Comparison of ENCODE assay signal across 8 cellular contexts in the genomic region with DNA sequence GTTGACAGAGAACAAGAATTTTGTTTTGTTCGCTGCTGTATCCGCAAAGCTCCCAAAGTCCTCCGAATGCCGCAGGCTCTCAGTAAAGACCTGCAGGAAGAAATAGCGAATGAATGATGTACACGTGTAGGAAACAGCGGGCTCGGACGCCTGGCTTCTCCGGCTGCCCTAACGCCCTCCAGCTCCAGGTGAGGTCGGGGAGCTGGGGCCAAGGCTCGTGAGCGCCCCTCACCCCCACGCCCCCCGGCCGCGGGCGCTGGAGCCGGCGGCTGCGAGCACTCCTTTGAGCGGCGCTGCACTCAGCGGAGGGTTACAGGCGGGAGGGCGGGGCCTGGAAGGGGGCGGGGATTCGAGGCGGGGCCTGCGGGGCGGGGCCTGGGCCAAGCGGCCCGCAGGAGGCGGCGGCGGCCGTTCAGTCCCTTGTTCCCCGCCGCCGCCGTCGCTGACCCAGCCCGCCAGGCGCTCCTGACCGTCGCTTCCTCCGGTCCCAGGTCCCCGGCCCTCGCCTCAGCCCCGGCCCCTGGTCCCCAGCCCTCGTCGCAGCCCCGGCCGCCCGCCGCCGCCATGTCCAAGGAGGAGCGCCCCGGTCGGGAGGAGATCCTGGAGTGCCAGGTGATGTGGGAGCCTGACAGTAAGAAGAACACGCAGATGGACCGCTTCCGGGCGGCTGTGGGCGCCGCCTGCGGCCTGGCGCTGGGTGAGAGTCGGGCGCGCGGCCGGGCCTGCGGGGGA. TPM values are rescaled to one million over a fixed set of nuclear protein-coding genes. Genes with fewer than 3 reads are reported as not detected.
A peak's percentile ranks its signal among the peaks of the same experiment; 100 is the strongest.
DNase-seq lines count a peak whose midpoint lies in the region; ATAC-seq and TF ChIP-seq lines count a peak whose summit lies in the region.

A gene with protein sequence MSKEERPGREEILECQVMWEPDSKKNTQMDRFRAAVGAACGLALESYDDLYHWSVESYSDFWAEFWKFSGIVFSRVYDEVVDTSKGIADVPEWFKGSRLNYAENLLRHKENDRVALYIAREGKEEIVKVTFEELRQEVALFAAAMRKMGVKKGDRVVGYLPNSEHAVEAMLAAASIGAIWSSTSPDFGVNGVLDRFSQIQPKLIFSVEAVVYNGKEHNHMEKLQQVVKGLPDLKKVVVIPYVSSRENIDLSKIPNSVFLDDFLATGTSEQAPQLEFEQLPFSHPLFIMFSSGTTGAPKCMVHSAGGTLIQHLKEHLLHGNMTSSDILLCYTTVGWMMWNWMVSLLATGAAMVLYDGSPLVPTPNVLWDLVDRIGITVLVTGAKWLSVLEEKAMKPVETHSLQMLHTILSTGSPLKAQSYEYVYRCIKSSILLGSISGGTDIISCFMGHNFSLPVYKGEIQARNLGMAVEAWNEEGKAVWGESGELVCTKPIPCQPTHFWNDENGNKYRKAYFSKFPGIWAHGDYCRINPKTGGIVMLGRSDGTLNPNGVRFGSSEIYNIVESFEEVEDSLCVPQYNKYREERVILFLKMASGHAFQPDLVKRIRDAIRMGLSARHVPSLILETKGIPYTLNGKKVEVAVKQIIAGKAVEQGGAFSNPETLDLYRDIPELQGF (plus strand): TSS at position 415 of the 732 bp plus-strand sequence. CDS start 150 bp downstream, at position 565.

- no peak for TF ChIP-seq CTCF in HL-60 (IDR thresholded peaks at IDR 0.05; ENCODE audit: insufficient read depth, low read length)

- H3K4me3 ChIP-seq in HL-60 (replicated peaks; ENCODE audit: insufficient read depth, low read length) (peak within 1 kb of the TSS; percentile 78), mononuclear cell (ENCODE audit: low read length) (peak within 1 kb of the TSS; percentile 55)

- H3K4me1 ChIP-seq in mononuclear cell (ENCODE audit: insufficient read depth, low read length), result peaks cover 15% of the 10 kb centered on the region

- DNase-seq in COLO668 (lab: John Stamatoyannopoulos, UW; ENCODE audit: unreplicated experiment) (peak; percentile 92), HL-60 (ENCODE audit: low read depth in 1 of 2, low spot score in 1 of 2) (peak; percentile 43 to 59), NOMO-1 treated with dmso at 0.1 percent for 144 hours (lab: John Stamatoyannopoulos, UW; ENCODE audit: unreplicated experiment) (peak; percentile 74), epidermal melanocyte (ENCODE audit: insufficient read length, low spot score) (peak; percentile 91)
- DNase-seq in activated CD8-positive, alpha-beta memory T cell treated with anti-CD3 and anti-CD28 coated beads, Interleukin-2, amount 50 U/mL, for 48 hours, result peak; percentile 88
- peak; percentile 52 to 59 for DNase-seq in stimulated activated CD8-positive, alpha-beta memory T cell treated with anti-CD3 and anti-CD28 coated beads, Interleukin-4, amount 100 ng/mL, for 1 hour (ENCODE audit: low read depth in 2 of 2, low spot score in 1 of 2)

- H3K27me3 ChIP-seq in HL-60 (ENCODE audit: insufficient read depth, poor library complexity, severe bottlenecking), result no peaks in the 10 kb centered on the region
- no peaks in the 10 kb centered on the region for H3K27me3 ChIP-seq in mononuclear cell (ENCODE audit: insufficient read depth, low read length)

- H3K27ac ChIP-seq in HL-60 (replicated peaks), result no peak within 1 kb of the TSS

- H3K9me3 ChIP-seq in mononuclear cell (ENCODE audit: low read depth, low read length), result no peaks in the 10 kb centered on the region

- peak; percentile 88 for ATAC-seq in GM19463 (IDR thresholded peaks at IDR 0.05; ENCODE audit: unreplicated experiment)

RNA-seq across cellular contexts. Expression of the gene that starts here (rescaled TPM):
- total RNA-seq in mononuclear cell, result 3.8 TPM
